Comparison of ENCODE assay signal across 19 cellular contexts in genomic region chr10:119457966-119458766, GRCh38.
"Had no signal": no experiment of that assay in that cellular context is flagged by ENCODE, and none has a peak within 500 bp of the region (broad histone marks: within the 10 kb centered on the region; RNA-seq: fewer than 3 reads in every experiment).

No MANE protein-coding gene starts in this region.

- H3K4me1 ChIP-seq: gastroesophageal sphincter, left ventricle myocardium inferior, right lobe of liver had no signal

- H3K9me3 ChIP-seq: gastroesophageal sphincter, ovary, right lobe of liver, thoracic aorta had no signal

- H3K27me3 Mint-ChIP-seq: activated naive CD8-positive, alpha-beta T cell treated with anti-CD3 and anti-CD28 coated beads, Interleukin-2, amount 50 U/mL, for 24 hours; memory B cell had no signal

- DNase-seq: activated CD4-positive, alpha-beta T cell treated with anti-CD3 and anti-CD28 coated beads, Interleukin-2, amount 50 U/mL, for 48 hours; activated CD8-positive, alpha-beta memory T cell treated with anti-CD3 and anti-CD28 coated beads, Interleukin-2, amount 10 ng/mL, durations not matched to agents 7 days and 5 days; activated naive CD4-positive, alpha-beta T cell treated with anti-CD3 and anti-CD28 coated beads for 36 hours; activated naive CD8-positive, alpha-beta T cell treated with anti-CD3 and anti-CD28 coated beads, Interleukin-2, amount 50 U/mL, for 24 hours; activated T-cell treated with anti-CD3 and anti-CD28 coated beads, Interleukin-2, amount 50 U/mL, for 1 hour; aorta; erythroblast; left ventricle myocardium inferior; nephron progenitor cell; ovary; right lobe of liver; stimulated activated CD4-positive, alpha-beta T cell treated with anti-CD3 and anti-CD28 coated beads, Interleukin-12 subunit alpha, Interleukin-12 subunit beta, amount 100 ng/mL, for 4 hours; stimulated activated CD4-positive, alpha-beta T cell treated with anti-CD3 and anti-CD28 coated beads, Interleukin-2, amount 100 ng/mL, for 24 hours; WERI-Rb-1 had no signal

- ATAC-seq: activated CD8-positive, alpha-beta memory T cell treated with anti-CD3 and anti-CD28 coated beads, Interleukin-2, amount 10 ng/mL, durations not matched to agents 7 days and 5 days; activated naive CD8-positive, alpha-beta T cell treated with anti-CD3 and anti-CD28 coated beads, Interleukin-2, amount 50 U/mL, for 24 hours; gastroesophageal sphincter; right lobe of liver had no signal

- H3K36me3 ChIP-seq: ovary, right lobe of liver had no signal

- H3K4me3 Mint-ChIP-seq: activated CD8-positive, alpha-beta memory T cell treated with anti-CD3 and anti-CD28 coated beads, Interleukin-2, amount 10 ng/mL, durations not matched to agents 7 days and 5 days; activated naive CD4-positive, alpha-beta T cell treated with anti-CD3 and anti-CD28 coated beads for 36 hours; activated naive CD8-positive, alpha-beta T cell treated with anti-CD3 and anti-CD28 coated beads, Interleukin-2, amount 50 U/mL, for 24 hours; memory B cell; nephron progenitor cell; T-helper 1 cell treated with Interleukin-12 subunit alpha and Interleukin-12 subunit beta and Interleukin-4 antibody, amounts not matched to agents 30 μg/mL and 1 μg/mL, for 36 hours had no signal

- H3K4me3 ChIP-seq: gastroesophageal sphincter, left ventricle myocardium inferior, ovary, right lobe of liver, thoracic aorta had no signal

- H3K27ac Mint-ChIP-seq: activated CD8-positive, alpha-beta memory T cell treated with anti-CD3 and anti-CD28 coated beads, Interleukin-2, amount 10 ng/mL, durations not matched to agents 7 days and 5 days; activated naive CD4-positive, alpha-beta T cell treated with anti-CD3 and anti-CD28 coated beads for 36 hours; activated naive CD8-positive, alpha-beta T cell treated with anti-CD3 and anti-CD28 coated beads, Interleukin-2, amount 50 U/mL, for 24 hours; activated T-helper 2 cell treated with anti-CD3 and anti-CD28 coated beads, Interferon-gamma antibody, Interleukin-2, Interleukin-4, amounts not matched to agents 10 μg/mL and 5 μg/mL and 100 μg/mL, durations not matched to agents 14 hours and 24 hours and 36 hours; memory B cell; nephron progenitor cell; T-helper 1 cell treated with Interleukin-12 subunit alpha and Interleukin-12 subunit beta and Interleukin-4 antibody, amounts not matched to agents 30 μg/mL and 1 μg/mL, for 36 hours had no signal

- H3K27me3 ChIP-seq: gastroesophageal sphincter, ovary, right lobe of liver had no signal

- H3K27ac ChIP-seq: gastroesophageal sphincter, left ventricle myocardium inferior, ovary, right lobe of liver, thoracic aorta, WERI-Rb-1 had no signal
